8 cellular contexts compared by ENCODE assay signal in genomic region chr5:176810687-176811501, GRCh38. TPM values are rescaled to one million over a fixed set of nuclear protein-coding genes. Genes with fewer than 3 reads are reported as not detected.
A peak's percentile ranks its signal among the peaks of the same experiment; 100 is the strongest.
DNase-seq lines count a peak whose midpoint lies in the region.

No MANE protein-coding gene starts in this region.

- H3K27me3 ChIP-seq in iPS-20b (ENCODE audit: insufficient read depth, low read length): peaks cover 97% of the 10 kb centered on the region

- H3K36me3 Mint-ChIP-seq in activated naive CD4-positive, alpha-beta T cell treated with anti-CD3 and anti-CD28 coated beads for 36 hours (ENCODE audit: low read depth): no peaks in the 10 kb centered on the region
- no peaks in the 10 kb centered on the region for H3K36me3 Mint-ChIP-seq in activated CD4-positive, alpha-beta memory T cell treated with anti-CD3 and anti-CD28 coated beads, Interleukin-2, amount 10 ng/mL, durations not matched to agents 7 days and 5 days (ENCODE audit: low read depth)

- POLR2A ChIA-PET in activated CD4-positive, alpha-beta memory T cell treated with anti-CD3 and anti-CD28 coated beads, Interleukin-2, amount 10 ng/mL, durations not matched to agents 7 days and 5 days (lab: Charles Lee): no interaction called here

- no peak overlapping the region for H3K27ac Mint-ChIP-seq in activated naive CD4-positive, alpha-beta T cell treated with anti-CD3 and anti-CD28 coated beads for 36 hours
- no peak overlapping the region for H3K27ac Mint-ChIP-seq in activated CD4-positive, alpha-beta memory T cell treated with anti-CD3 and anti-CD28 coated beads, Interleukin-2, amount 10 ng/mL, durations not matched to agents 7 days and 5 days

- peak; percentile 14 for DNase-seq in activated naive CD4-positive, alpha-beta T cell treated with anti-CD3 and anti-CD28 coated beads for 36 hours
- no peak for DNase-seq in activated naive CD4-positive, alpha-beta T cell treated with anti-CD3 and anti-CD28 coated beads, Interleukin-2, amount 50 U/mL, for 16 hours
- DNase-seq in activated CD4-positive, alpha-beta memory T cell treated with anti-CD3 and anti-CD28 coated beads, Interleukin-2, amount 10 ng/mL, durations not matched to agents 7 days and 5 days: no peak
- DNase-seq in islet precursor cell (no peak), DMS114 treated with DMSO at 0.1 percent for 48 hours (lab: John Stamatoyannopoulos, UW; ENCODE audit: unreplicated experiment) (no peak), A172 (ENCODE audit: low spot score) (no peak)

- peak overlapping the region; percentile 59 for H3K4me3 Mint-ChIP-seq in activated naive CD4-positive, alpha-beta T cell treated with anti-CD3 and anti-CD28 coated beads for 36 hours
- H3K4me3 Mint-ChIP-seq in activated CD4-positive, alpha-beta memory T cell treated with anti-CD3 and anti-CD28 coated beads, Interleukin-2, amount 10 ng/mL, durations not matched to agents 7 days and 5 days: peak overlapping the region; percentile 39

- intact Hi-C loops in activated naive CD4-positive, alpha-beta T cell treated with anti-CD3 and anti-CD28 coated beads for 36 hours (cut with micrococcal nuclease): loop anchor here (5.0 to 10.0 kb wide), 3 partner anchors 104 to 301 kb away; no protein-coding TSS in a partner anchor

- H3K9me3 Mint-ChIP-seq in activated naive CD4-positive, alpha-beta T cell treated with anti-CD3 and anti-CD28 coated beads for 36 hours: no peaks in the 10 kb centered on the region
- no peaks in the 10 kb centered on the region for H3K9me3 Mint-ChIP-seq in activated CD4-positive, alpha-beta memory T cell treated with anti-CD3 and anti-CD28 coated beads, Interleukin-2, amount 10 ng/mL, durations not matched to agents 7 days and 5 days

- H3K27me3 Mint-ChIP-seq in activated naive CD4-positive, alpha-beta T cell treated with anti-CD3 and anti-CD28 coated beads for 36 hours (ENCODE audit: low read depth): peaks cover 63% of the 10 kb centered on the region
- H3K27me3 Mint-ChIP-seq in activated CD4-positive, alpha-beta memory T cell treated with anti-CD3 and anti-CD28 coated beads, Interleukin-2, amount 10 ng/mL, durations not matched to agents 7 days and 5 days: peaks cover 71% of the 10 kb centered on the region

- H3K9ac ChIP-seq in iPS-20b (ENCODE audit: low read depth, low read length): no peak overlapping the region

- H3K36me3 ChIP-seq in iPS-20b (ENCODE audit: insufficient read depth, low read depth, low read length): no peaks in the 10 kb centered on the region

- H3K27ac ChIP-seq in iPS-20b (ENCODE audit: low read length) (no peak overlapping the region), temporal lobe (ENCODE audit: low read depth, low read length) (peak overlapping the region; percentile 69)

- H3K4me1 ChIP-seq in iPS-20b (ENCODE audit: insufficient read depth, low read length): peaks cover 9% of the 10 kb centered on the region

- peaks cover 11% of the 10 kb centered on the region for H3K4me1 Mint-ChIP-seq in activated naive CD4-positive, alpha-beta T cell treated with anti-CD3 and anti-CD28 coated beads for 36 hours (ENCODE audit: low read depth)
- peaks cover 10% of the 10 kb centered on the region for H3K4me1 Mint-ChIP-seq in activated CD4-positive, alpha-beta memory T cell treated with anti-CD3 and anti-CD28 coated beads, Interleukin-2, amount 10 ng/mL, durations not matched to agents 7 days and 5 days

- CTCF ChIA-PET in activated naive CD4-positive, alpha-beta T cell treated with anti-CD3 and anti-CD28 coated beads for 36 hours (lab: Charles Lee): no interaction called here
- CTCF ChIA-PET in activated CD4-positive, alpha-beta memory T cell treated with anti-CD3 and anti-CD28 coated beads, Interleukin-2, amount 10 ng/mL, durations not matched to agents 7 days and 5 days (lab: Charles Lee): no interaction called here

- H3K4me3 ChIP-seq in iPS-20b (ENCODE audit: low read length): peak overlapping the region; percentile 64; the same call in 1 of the 2 replicates

- H3K9me3 ChIP-seq in iPS-20b (ENCODE audit: insufficient read depth, low read depth, low read length): no peaks in the 10 kb centered on the region

RNA-seq across cellular contexts. Expression of gene UNC5A, which starts 0.5 kb away (rescaled TPM):
- not detected for total RNA-seq in activated naive CD4-positive, alpha-beta T cell treated with anti-CD3 and anti-CD28 coated beads for 36 hours
- total RNA-seq in activated CD4-positive, alpha-beta memory T cell treated with anti-CD3 and anti-CD28 coated beads, Interleukin-2, amount 10 ng/mL, durations not matched to agents 7 days and 5 days: not detected
- 6.6 TPM for total RNA-seq in temporal lobe
- 2.9 and 3.4 TPM in 2 replicates for total RNA-seq in A172 (2014; rRNA removed; shearing (Covaris generic))
